In the genomic region with DNA sequence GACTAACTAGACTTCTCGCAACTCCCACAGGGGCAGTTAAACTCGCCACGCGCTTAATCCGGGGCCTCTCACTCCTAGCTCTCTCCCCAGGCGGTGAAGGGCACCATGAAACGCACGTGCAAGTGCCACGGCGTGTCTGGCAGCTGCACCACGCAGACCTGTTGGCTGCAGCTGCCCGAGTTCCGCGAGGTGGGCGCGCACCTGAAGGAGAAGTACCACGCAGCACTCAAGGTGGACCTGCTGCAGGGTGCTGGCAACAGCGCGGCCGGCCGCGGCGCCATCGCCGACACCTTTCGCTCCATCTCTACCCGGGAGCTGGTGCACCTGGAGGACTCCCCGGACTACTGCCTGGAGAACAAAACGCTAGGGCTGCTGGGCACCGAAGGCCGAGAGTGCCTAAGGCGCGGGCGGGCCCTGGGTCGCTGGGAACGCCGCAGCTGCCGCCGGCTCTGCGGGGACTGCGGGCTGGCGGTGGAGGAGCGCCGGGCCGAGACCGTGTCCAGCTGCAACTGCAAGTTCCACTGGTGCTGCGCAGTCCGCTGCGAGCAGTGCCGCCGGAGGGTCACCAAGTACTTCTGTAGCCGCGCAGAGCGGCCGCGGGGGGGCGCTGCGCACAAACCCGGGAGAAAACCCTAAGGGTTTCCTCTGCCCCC, we compare ENCODE assay signal across 9 cellular contexts. TPM values are rescaled to one million over a fixed set of nuclear protein-coding genes. Genes with fewer than 3 reads are reported as not detected.
A peak's percentile ranks its signal among the peaks of the same experiment; 100 is the strongest.
DNase-seq lines count a peak whose midpoint lies in the region; ATAC-seq, FAIRE-seq and TF ChIP-seq lines count a peak whose summit lies in the region.
"Had no signal": no experiment of that assay in that cellular context is flagged by ENCODE, and none has a peak within 500 bp of the region (broad histone marks: within the 10 kb centered on the region; RNA-seq: fewer than 3 reads in every experiment).

No MANE protein-coding gene starts in this region.

- DNase-seq in DMS53 treated with DMSO at 0.1 percent for 48 hours (lab: John Stamatoyannopoulos, UW; ENCODE audit: unreplicated experiment) (peak; percentile 83), NCI-H510A (lab: John Stamatoyannopoulos, UW) (peak; percentile 37), dorsolateral prefrontal cortex (peak; percentile 53 to 82 (median 66)), HepG2 (ENCODE audit: low spot score) (peak; percentile 52), mesenteric fat pad (ENCODE audit: low spot score) (no peak)
- peak; percentile 68 to 73 for DNase-seq in activated CD4-positive, alpha-beta T cell treated with anti-CD3 and anti-CD28 coated beads, Interleukin-2, amount 50 U/mL, for 48 hours
- DNase-seq in stimulated activated CD4-positive, alpha-beta T cell treated with anti-CD3 and anti-CD28 coated beads, Interleukin-1b, Interleukin-23, amount 100 ng/mL, for 4 hours (ENCODE audit: low read depth in 2 of 2): peak; percentile 41 to 60

- H3K36me3 ChIP-seq in HepG2 (replicated peaks in 1 of 2; ENCODE audit: control insufficient read depth in 1 of 2, insufficient read depth in 2 of 2, low read length in 2 of 2): no peaks in the 10 kb centered on the region

- 0% methylated on average over 1 of the region's 59 CpGs for WGBS in HepG2 (ENCODE audit: low lambda C conversion rate)

- H2AFZ ChIP-seq in HepG2 (ENCODE audit: low read length): no peak overlapping the region

- TF ChIP-seq EP300 in HepG2 (IDR thresholded peaks at IDR 0.05; ENCODE audit: low read depth in 2 of 2, low read length in 2 of 2) (no peak), HepG2 (CRISPR knock-in tag; IDR thresholded peaks at IDR 0.05; ENCODE audit: borderline replicate concordance) (no peak)

- no peaks in the 10 kb centered on the region for H3K79me2 ChIP-seq in HepG2 (ENCODE audit: insufficient read depth, low read length)

- TF ChIP-seq POLR2A in HepG2 (IDR thresholded peaks at IDR 0.05; ENCODE audit: insufficient read depth in 1 of 2, low read depth in 2 of 2, low read length in 2 of 2): no peak

- ATAC-seq in HG02642 (IDR thresholded peaks at IDR 0.05; ENCODE audit: poor library complexity, unreplicated experiment): peak; percentile 45
- peak; percentile 93 for ATAC-seq in HepG2

- H3K4me3 ChIP-seq in dorsolateral prefrontal cortex (peak overlapping the region; percentile 37 to 75 (median 61)), HepG2 (replicated peaks in 1 of 3; ENCODE audit: insufficient read depth in 1 of 3, low read depth in 2 of 3, low read length in 3 of 3) (peak overlapping the region; percentile 45 to 77 (median 58))

- TF ChIP-seq RAD21 in HepG2 (CRISPR knock-in tag; IDR thresholded peaks at IDR 0.05): peak; percentile 64

- no TSS peak for BruUV-seq in HepG2 (replicated peaks; lab: Mats Ljungman, UMichigan)

- TF ChIP-seq CTCF in dorsolateral prefrontal cortex (IDR thresholded peaks at IDR 0.05 in 54 of 56, conservative IDR thresholded peaks at IDR 0.05 in 2 of 56; ENCODE audit: low read depth in 1 of 56, partially characterized antibody in 56 of 56) (peak; percentile 43 to 88 (median 74)), HepG2 (CRISPR knock-in tag; IDR thresholded peaks at IDR 0.05) (peak; percentile 87)

- H3K4me1 ChIP-seq in HepG2 (ENCODE audit: insufficient read depth, low read length): peaks cover 10% of the 10 kb centered on the region; the same call in 1 of the 2 replicates

- in situ Hi-C loops in HepG2 (cut with HindIII; ENCODE audit: extremely low pct_ligation_motif_present, low pct_unique_long_range_greater_than_20kb): no loop called here

- peak overlapping the region; percentile 98 for H3K4me2 ChIP-seq in HepG2 (ENCODE audit: low read depth, low read length)

- peak; percentile 48 for FAIRE-seq in HepG2 (lab: Jason Lieb, UNC)

- peaks cover 0 to 10% (median 0%) of the 10 kb centered on the region in 45 donors for H3K27me3 ChIP-seq in dorsolateral prefrontal cortex
- H3K27me3 ChIP-seq in HepG2 (ENCODE audit: control insufficient read depth in 1 of 2, insufficient read depth in 2 of 2, low read length in 2 of 2): peaks cover 2 to 14% of the 10 kb centered on the region in 2 experiments; a peak in 3 of 5 replicates

- CTCF ChIA-PET in HepG2 (lab: Yijun Ruan, JAX; ENCODE audit: low intra/inter-chr PET ratio, low total read pairs): interaction anchor here (1.4 to 1.8 kb wide), 2 partner anchors 37 to 48 kb away, joined by 4 to 8 read pairs; no protein-coding TSS in a partner anchor

- POLR2A ChIA-PET in HepG2 (lab: Yijun Ruan, JAX): interaction anchor here (1.0 to 1.3 kb wide), 2 partner anchors 36 to 141 kb away, joined by 4 to 5 read pairs; no protein-coding TSS in a partner anchor

- intact Hi-C loops in dorsolateral prefrontal cortex (cut with DNase I) (no loop called here), HepG2 (cut with micrococcal nuclease; ENCODE audit: unreplicated experiment) (loop anchor here (5.0 kb wide), 1 partner anchor 35 kb away; the partner anchor contains the start of gene SEC31B)

- peak overlapping the region; percentile 16 for H3K9ac ChIP-seq in HepG2 (ENCODE audit: insufficient read depth, low read depth, low read length)

- H4K20me1 ChIP-seq in HepG2 (ENCODE audit: insufficient read depth, low read length): no peaks in the 10 kb centered on the region

- H3K9me3 ChIP-seq in HepG2 (ENCODE audit: low read length): no peaks in the 10 kb centered on the region

- peak overlapping the region in 1 of 59 donors; percentile 36 for H3K27ac ChIP-seq in dorsolateral prefrontal cortex
- H3K27ac ChIP-seq in HepG2 (ENCODE audit: extremely low read length, insufficient read depth, low read length): no peak overlapping the region
- H3K27ac ChIP-seq: epithelial cell of prostate had no signal

RNA-seq across cellular contexts. Expression of gene WNT8B, which starts 19.5 kb away (rescaled TPM):
- total RNA-seq in dorsolateral prefrontal cortex (under 1 TPM in 23 of 120 experiments, not detected in 97; 0.19 to 0.53 (median 0.29) TPM), HepG2 (2016; rRNA removed; fragmentation: Illumina TruSeq; extraction: Trizol) (0.07 TPM in 1 of 2 replicates, not detected in the other), mesenteric fat pad (not detected)
- total RNA-seq in HepG2 (2016; cell fraction: cytosol; rRNA removed; fragmentation: Illumina TruSeq; extraction: Trizol; ENCODE audit: low read depth): not detected in 2 replicates
- not detected in 2 replicates for total RNA-seq in HepG2 (2016; cell fraction: insoluble cytoplasmic fraction; rRNA removed; fragmentation: Illumina TruSeq; extraction: Trizol)
- total RNA-seq in HepG2 (2016; cell fraction: membrane; rRNA removed; fragmentation: Illumina TruSeq; extraction: Trizol): not detected in 2 replicates
- total RNA-seq in HepG2 (2016; cell fraction: nucleus; rRNA removed; fragmentation: Illumina TruSeq; extraction: Trizol): not detected in 2 replicates
- polyA plus RNA-seq in HepG2 (2011; rRNA removed): 0.13 and 0.20 TPM in 2 replicates
- polyA plus RNA-seq in HepG2 (2011; cell fraction: cytosol; rRNA removed): 0.09 TPM in 1 of 2 replicates, not detected in the other
- polyA plus RNA-seq in HepG2 (2011; cell fraction: nucleus; rRNA removed): 0.21 and 0.31 TPM in 2 replicates
- polyA plus RNA-seq in HepG2 (2012): 0.12 and 0.15 TPM in 2 replicates
- 0.05 TPM in 1 of 2 replicates, not detected in the other for polyA plus RNA-seq in HepG2 (2016; cell fraction: cytosol; fragmentation: Illumina TruSeq; extraction: Trizol; ENCODE audit: low read depth)
- not detected in 2 replicates for polyA plus RNA-seq in HepG2 (2016; cell fraction: insoluble cytoplasmic fraction; fragmentation: Illumina TruSeq; extraction: Trizol; ENCODE audit: low read depth)
- polyA plus RNA-seq in HepG2 (2016; cell fraction: membrane; fragmentation: Illumina TruSeq; extraction: Trizol; ENCODE audit: low read depth): not detected in 2 replicates
- polyA plus RNA-seq in HepG2 (2016; cell fraction: nucleus; fragmentation: Illumina TruSeq; extraction: Trizol; ENCODE audit: insufficient read depth, low read depth): not detected in 2 replicates
- polyA minus RNA-seq in HepG2 (2011; rRNA and poly(A)+ RNA removed; ENCODE audit: low replicate concordance): 0.10 TPM in 1 of 2 replicates, not detected in the other
- not detected in 2 replicates for polyA minus RNA-seq in HepG2 (2011; cell fraction: cytosol; rRNA and poly(A)+ RNA removed)
- polyA minus RNA-seq in HepG2 (2011; cell fraction: nucleus; rRNA and poly(A)+ RNA removed): 0.13 TPM in 1 of 2 replicates, not detected in the other

RNA-seq across cellular contexts. Expression of gene SEC31B, which starts 37.4 kb away (rescaled TPM):
- total RNA-seq in dorsolateral prefrontal cortex (10 to 100 TPM; 20.7 to 67.7 (median 39.6) TPM), HepG2 (2016; rRNA removed; fragmentation: Illumina TruSeq; extraction: Trizol) (0.56 and 2.0 TPM in 2 replicates), mesenteric fat pad (9.8 TPM)
- total RNA-seq in HepG2 (2016; cell fraction: cytosol; rRNA removed; fragmentation: Illumina TruSeq; extraction: Trizol; ENCODE audit: low read depth): 0.10 and 0.35 TPM in 2 replicates
- 0.28 and 2.1 TPM in 2 replicates for total RNA-seq in HepG2 (2016; cell fraction: insoluble cytoplasmic fraction; rRNA removed; fragmentation: Illumina TruSeq; extraction: Trizol)
- 0.41 and 0.43 TPM in 2 replicates for total RNA-seq in HepG2 (2016; cell fraction: membrane; rRNA removed; fragmentation: Illumina TruSeq; extraction: Trizol)
- total RNA-seq in HepG2 (2016; cell fraction: nucleus; rRNA removed; fragmentation: Illumina TruSeq; extraction: Trizol): 3.6 and 4.9 TPM in 2 replicates
- 8.3 and 9.0 TPM in 2 replicates for polyA plus RNA-seq in HepG2 (2011; rRNA removed)
- 1.0 and 1.1 TPM in 2 replicates for polyA plus RNA-seq in HepG2 (2011; cell fraction: cytosol; rRNA removed)
- 61.2 and 63.8 TPM in 2 replicates for polyA plus RNA-seq in HepG2 (2011; cell fraction: nucleus; rRNA removed)
- polyA plus RNA-seq in HepG2 (2012): 4.3 and 7.1 TPM in 2 replicates
- 0.03 and 0.17 TPM in 2 replicates for polyA plus RNA-seq in HepG2 (2016; cell fraction: cytosol; fragmentation: Illumina TruSeq; extraction: Trizol; ENCODE audit: low read depth)
- polyA plus RNA-seq in HepG2 (2016; cell fraction: insoluble cytoplasmic fraction; fragmentation: Illumina TruSeq; extraction: Trizol; ENCODE audit: low read depth): 0.17 and 0.28 TPM in 2 replicates
- 0.06 TPM in 1 of 2 replicates, not detected in the other for polyA plus RNA-seq in HepG2 (2016; cell fraction: membrane; fragmentation: Illumina TruSeq; extraction: Trizol; ENCODE audit: low read depth)
- polyA plus RNA-seq in HepG2 (2016; cell fraction: nucleus; fragmentation: Illumina TruSeq; extraction: Trizol; ENCODE audit: insufficient read depth, low read depth): 12.1 and 14.5 TPM in 2 replicates
- 5.4 and 6.4 TPM in 2 replicates for polyA minus RNA-seq in HepG2 (2011; rRNA and poly(A)+ RNA removed; ENCODE audit: low replicate concordance)
- polyA minus RNA-seq in HepG2 (2011; cell fraction: cytosol; rRNA and poly(A)+ RNA removed): not detected in 2 replicates
- 16.1 and 18.5 TPM in 2 replicates for polyA minus RNA-seq in HepG2 (2011; cell fraction: nucleus; rRNA and poly(A)+ RNA removed)

RNA-seq across cellular contexts. Expression of gene NDUFB8, which starts 47.4 kb away (rescaled TPM):
- total RNA-seq in dorsolateral prefrontal cortex: 100 to 1,000 TPM; 219 to 414 (median 337) TPM
- total RNA-seq in HepG2 (2016; rRNA removed; fragmentation: Illumina TruSeq; extraction: Trizol): 216 and 222 TPM in 2 replicates
- total RNA-seq in HepG2 (2016; cell fraction: cytosol; rRNA removed; fragmentation: Illumina TruSeq; extraction: Trizol; ENCODE audit: low read depth): 214 and 229 TPM in 2 replicates
- 217 and 240 TPM in 2 replicates for total RNA-seq in HepG2 (2016; cell fraction: insoluble cytoplasmic fraction; rRNA removed; fragmentation: Illumina TruSeq; extraction: Trizol)
- total RNA-seq in HepG2 (2016; cell fraction: membrane; rRNA removed; fragmentation: Illumina TruSeq; extraction: Trizol): 124 and 145 TPM in 2 replicates
- total RNA-seq in HepG2 (2016; cell fraction: nucleus; rRNA removed; fragmentation: Illumina TruSeq; extraction: Trizol): 85.9 and 90.2 TPM in 2 replicates
- 197 and 210 TPM in 2 replicates for polyA plus RNA-seq in HepG2 (2011; rRNA removed)
- 254 and 343 TPM in 2 replicates for polyA plus RNA-seq in HepG2 (2011; cell fraction: cytosol; rRNA removed)
- polyA plus RNA-seq in HepG2 (2011; cell fraction: nucleus; rRNA removed): 99.7 and 123 TPM in 2 replicates
- polyA plus RNA-seq in HepG2 (2012): 111 and 145 TPM in 2 replicates
- 227 and 238 TPM in 2 replicates for polyA plus RNA-seq in HepG2 (2016; cell fraction: cytosol; fragmentation: Illumina TruSeq; extraction: Trizol; ENCODE audit: low read depth)
- polyA plus RNA-seq in HepG2 (2016; cell fraction: insoluble cytoplasmic fraction; fragmentation: Illumina TruSeq; extraction: Trizol; ENCODE audit: low read depth): 243 and 299 TPM in 2 replicates
- polyA plus RNA-seq in HepG2 (2016; cell fraction: membrane; fragmentation: Illumina TruSeq; extraction: Trizol; ENCODE audit: low read depth): 128 and 140 TPM in 2 replicates
- polyA plus RNA-seq in HepG2 (2016; cell fraction: nucleus; fragmentation: Illumina TruSeq; extraction: Trizol; ENCODE audit: insufficient read depth, low read depth): 156 and 175 TPM in 2 replicates
- 152 and 277 TPM in 2 replicates for polyA minus RNA-seq in HepG2 (2011; rRNA and poly(A)+ RNA removed; ENCODE audit: low replicate concordance)
- 35.1 and 42.8 TPM in 2 replicates for polyA minus RNA-seq in HepG2 (2011; cell fraction: cytosol; rRNA and poly(A)+ RNA removed)
- 39.4 and 47.6 TPM in 2 replicates for polyA minus RNA-seq in HepG2 (2011; cell fraction: nucleus; rRNA and poly(A)+ RNA removed)
- 123 TPM for total RNA-seq in mesenteric fat pad

RNA-seq across cellular contexts. Expression of gene HIF1AN, which starts 53.4 kb away (rescaled TPM):
- 10 to 100 TPM; 35.0 to 59.4 (median 48.3) TPM for total RNA-seq in dorsolateral prefrontal cortex
- 10.7 and 14.9 TPM in 2 replicates for total RNA-seq in HepG2 (2016; rRNA removed; fragmentation: Illumina TruSeq; extraction: Trizol)
- 1.8 and 3.2 TPM in 2 replicates for total RNA-seq in HepG2 (2016; cell fraction: cytosol; rRNA removed; fragmentation: Illumina TruSeq; extraction: Trizol; ENCODE audit: low read depth)
- total RNA-seq in HepG2 (2016; cell fraction: insoluble cytoplasmic fraction; rRNA removed; fragmentation: Illumina TruSeq; extraction: Trizol): 9.8 and 13.6 TPM in 2 replicates
- 5.8 TPM in 2 replicates for total RNA-seq in HepG2 (2016; cell fraction: membrane; rRNA removed; fragmentation: Illumina TruSeq; extraction: Trizol)
- total RNA-seq in HepG2 (2016; cell fraction: nucleus; rRNA removed; fragmentation: Illumina TruSeq; extraction: Trizol): 13.2 and 14.7 TPM in 2 replicates
- polyA plus RNA-seq in HepG2 (2011; rRNA removed): 8.0 and 8.6 TPM in 2 replicates
- polyA plus RNA-seq in HepG2 (2011; cell fraction: cytosol; rRNA removed): 4.9 and 6.1 TPM in 2 replicates
- polyA plus RNA-seq in HepG2 (2011; cell fraction: nucleus; rRNA removed): 14.4 and 18.5 TPM in 2 replicates
- polyA plus RNA-seq in HepG2 (2012): 23.1 and 33.4 TPM in 2 replicates
- polyA plus RNA-seq in HepG2 (2016; cell fraction: cytosol; fragmentation: Illumina TruSeq; extraction: Trizol; ENCODE audit: low read depth): 3.9 TPM in 2 replicates
- 25.9 and 28.8 TPM in 2 replicates for polyA plus RNA-seq in HepG2 (2016; cell fraction: insoluble cytoplasmic fraction; fragmentation: Illumina TruSeq; extraction: Trizol; ENCODE audit: low read depth)
- 5.7 and 6.4 TPM in 2 replicates for polyA plus RNA-seq in HepG2 (2016; cell fraction: membrane; fragmentation: Illumina TruSeq; extraction: Trizol; ENCODE audit: low read depth)
- polyA plus RNA-seq in HepG2 (2016; cell fraction: nucleus; fragmentation: Illumina TruSeq; extraction: Trizol; ENCODE audit: insufficient read depth, low read depth): 26.1 and 28.9 TPM in 2 replicates
- polyA minus RNA-seq in HepG2 (2011; rRNA and poly(A)+ RNA removed; ENCODE audit: low replicate concordance): 22.3 TPM in 2 replicates
- 6.8 and 7.3 TPM in 2 replicates for polyA minus RNA-seq in HepG2 (2011; cell fraction: cytosol; rRNA and poly(A)+ RNA removed)
- polyA minus RNA-seq in HepG2 (2011; cell fraction: nucleus; rRNA and poly(A)+ RNA removed): 19.8 and 25.9 TPM in 2 replicates
- total RNA-seq in mesenteric fat pad: 29.2 TPM
